Comparison of ENCODE assay signal across 19 cellular contexts in genomic region chr12:89261210-89261609, GRCh38.
"Had no signal": no experiment of that assay in that cellular context is flagged by ENCODE, and none has a peak within 500 bp of the region (broad histone marks: within the 10 kb centered on the region; RNA-seq: fewer than 3 reads in every experiment).

No MANE protein-coding gene starts in this region.

- H3K27me3 ChIP-seq: adrenal gland, hepatocyte, spleen, suprapubic skin, upper lobe of left lung had no signal

- H3K9me3 ChIP-seq: adrenal gland, psoas muscle, suprapubic skin, upper lobe of left lung had no signal

- H3K27ac Mint-ChIP-seq: activated B cell treated with CpG ODN at 0.5 μM for 24 hours; activated CD4-positive, alpha-beta memory T cell treated with anti-CD3 and anti-CD28 coated beads for 36 hours; nephron had no signal

- H3K4me1 Mint-ChIP-seq: activated B cell treated with CpG ODN at 0.5 μM for 24 hours had no signal

- ATAC-seq: left ventricle myocardium superior, sciatic nerve had no signal

- H3K4me3 Mint-ChIP-seq: activated B cell treated with CpG ODN at 0.5 μM for 24 hours; activated CD4-positive, alpha-beta memory T cell treated with anti-CD3 and anti-CD28 coated beads for 36 hours; nephron had no signal

- H3K27me3 Mint-ChIP-seq: activated CD4-positive, alpha-beta memory T cell treated with anti-CD3 and anti-CD28 coated beads for 36 hours had no signal

- H3K36me3 ChIP-seq: adrenal gland, spleen, suprapubic skin, upper lobe of left lung had no signal

- H3K4me3 ChIP-seq: adrenal gland, coronary artery, hepatocyte, psoas muscle, spleen, suprapubic skin, upper lobe of left lung had no signal

- H3K4me1 ChIP-seq: adrenal gland, psoas muscle had no signal

- H3K27ac ChIP-seq: adrenal gland, coronary artery, psoas muscle, spleen, suprapubic skin, upper lobe of left lung had no signal

- DNase-seq: activated B cell treated with CpG ODN at 0.5 μM for 24 hours; activated CD4-positive, alpha-beta memory T cell treated with anti-CD3 and anti-CD28 coated beads for 36 hours; activated gamma-delta T cell treated with Interleukin-2 at 50 U/mL for 16 hours; adrenal gland; central memory CD4-positive, alpha-beta T cell; effector CD8-positive, alpha-beta T cell; kidney; left ventricle myocardium superior; mesenchymal stem cell; psoas muscle; spleen; stimulated activated CD4-positive, alpha-beta T cell treated with anti-CD3 and anti-CD28 coated beads, Interleukin-1b, Interleukin-23, amount 100 ng/mL, for 48 hours; stimulated activated naive CD4-positive, alpha-beta T cell; upper lobe of left lung had no signal
